ENCODE assay signal across 8 cellular contexts in genomic region chr22:49917997-49918910, GRCh38. TPM values are rescaled to one million over a fixed set of nuclear protein-coding genes. Genes with fewer than 3 reads are reported as not detected.
DNase-seq lines count a peak whose midpoint lies in the region; ATAC-seq and TF ChIP-seq lines count a peak whose summit lies in the region.

Gene ALG12, minus strand, starts transcription at chr22:49918438. Its CDS starts 4,673 bp downstream, at chr22:49913765.
Gene CRELD2, plus strand, starts transcription at chr22:49918634. Its CDS starts 136 bp downstream, at chr22:49918770.

- H3K36me3 Mint-ChIP-seq in GM23338 (ENCODE audit: low read depth): peaks cover 2% of the 10 kb centered on the region; the same call in 2 of the 3 replicates
- peaks cover 9% of the 10 kb centered on the region for H3K36me3 Mint-ChIP-seq in activated T-helper 17 cell treated with anti-CD3 and anti-CD28 coated beads, Interleukin-2, amount 50 U/mL, for 72 hours (ENCODE audit: low read depth)
- H3K36me3 Mint-ChIP-seq in naive thymus-derived CD8-positive, alpha-beta T cell: peaks cover 0 to 15% (median 0%) of the 10 kb centered on the region in 3 donors
- peaks cover 4 to 34% of the 10 kb centered on the region in 2 donors for H3K36me3 Mint-ChIP-seq in stimulated activated naive B cell treated with anti-CD40 and anti-IgM and Interleukin-4, amounts not matched to agents 10 μg/mL and 1 μg/mL and 100 μg/mL, for 72 hours

- H3F3A ChIP-seq in GM23338 (replicated peaks; ENCODE audit: low read depth): peaks cover 6% of the 10 kb centered on the region; the same call in 1 of the 2 replicates

- H3K79me2 ChIP-seq in GM23338 (replicated peaks; ENCODE audit: insufficient read depth) (peaks cover 17% of the 10 kb centered on the region), fibroblast of lung (ENCODE audit: control insufficient read depth, insufficient read depth, low read length) (peaks cover 6% of the 10 kb centered on the region)

- H3K9me3 ChIP-seq in fibroblast of lung (ENCODE audit: control insufficient read depth, insufficient read depth, low read depth, low read length): no peaks in the 10 kb centered on the region

- peak within 1 kb of the TSS; percentile 94 for H2AFZ ChIP-seq in GM23338
- H2AFZ ChIP-seq in fibroblast of lung (ENCODE audit: low read length): peak within 1 kb of the TSS; percentile 71

- no peak for TF ChIP-seq CTCF in GM23338 (conservative IDR thresholded peaks at IDR 0.05; ENCODE audit: low read depth in 2 of 2)
- no peak for TF ChIP-seq CTCF in RWPE1 (conservative IDR thresholded peaks at IDR 0.05; ENCODE audit: low read depth)
- no peak for TF ChIP-seq CTCF in fibroblast of lung (conservative IDR thresholded peaks at IDR 0.05 in 1 of 2, IDR thresholded peaks at IDR 0.05 in 1 of 2; ENCODE audit: low read depth in 1 of 2, low read length in 2 of 2)

- no peaks in the 10 kb centered on the region; the same call in 1 of the 2 replicates for H3K4me1 ChIP-seq in GM23338 (ENCODE audit: insufficient read depth)
- H3K4me1 ChIP-seq in fibroblast of lung (ENCODE audit: control insufficient read depth, extremely low read depth, insufficient read depth, low read length): peaks cover 5% of the 10 kb centered on the region

- CTCF ChIA-PET in RWPE1 (lab: Yijun Ruan, JAX): no interaction called here

- H3K4me1 Mint-ChIP-seq in GM23338: peaks cover 2% of the 10 kb centered on the region; the same call in 2 of the 3 replicates
- H3K4me1 Mint-ChIP-seq in activated T-helper 17 cell treated with anti-CD3 and anti-CD28 coated beads, Interleukin-2, amount 50 U/mL, for 72 hours: peaks cover 5% of the 10 kb centered on the region
- H3K4me1 Mint-ChIP-seq in naive thymus-derived CD8-positive, alpha-beta T cell: peaks cover 2 to 40% (median 31%) of the 10 kb centered on the region in 4 donors
- H3K4me1 Mint-ChIP-seq in stimulated activated naive B cell treated with anti-CD40 and anti-IgM and Interleukin-4, amounts not matched to agents 10 μg/mL and 1 μg/mL and 100 μg/mL, for 72 hours: peaks cover 20 to 33% of the 10 kb centered on the region in 2 donors

- H3K9ac ChIP-seq in fibroblast of lung (ENCODE audit: insufficient read depth, low read length): peak within 1 kb of the TSS; percentile 90

- peak within 1 kb of the TSS; percentile 85 for H3K4me3 Mint-ChIP-seq in GM23338
- H3K4me3 Mint-ChIP-seq in activated T-helper 17 cell treated with anti-CD3 and anti-CD28 coated beads, Interleukin-2, amount 50 U/mL, for 72 hours: peak within 1 kb of the TSS; percentile 81
- peak within 1 kb of the TSS; percentile 83 to 96 (median 88) for H3K4me3 Mint-ChIP-seq in naive thymus-derived CD8-positive, alpha-beta T cell
- H3K4me3 Mint-ChIP-seq in stimulated activated naive B cell treated with anti-CD40 and anti-IgM and Interleukin-4, amounts not matched to agents 10 μg/mL and 1 μg/mL and 100 μg/mL, for 72 hours: peak within 1 kb of the TSS; percentile 81 to 89

- H3K4me2 ChIP-seq in GM23338 (peak within 1 kb of the TSS; percentile 93), fibroblast of lung (ENCODE audit: extremely low read depth, insufficient read depth, low read length) (peak within 1 kb of the TSS; percentile 97)

- peak within 1 kb of the TSS; percentile 97 for H3K27ac ChIP-seq in GM23338 (ENCODE audit: low read depth)
- H3K27ac ChIP-seq in RWPE1: peak within 1 kb of the TSS; percentile 90
- H3K27ac ChIP-seq in fibroblast of lung (ENCODE audit: insufficient read depth, low read length): peak within 1 kb of the TSS; percentile 85

- H3K9me2 ChIP-seq in GM23338 (ENCODE audit: insufficient read depth): no peaks in the 10 kb centered on the region

- DNase-seq in EH (ENCODE audit: low read depth) (peak; percentile 97), GM23338 (ENCODE audit: low spot score) (peak; percentile 97), LHCN-M2 (ENCODE audit: low read depth) (peak; percentile 93), RWPE1 (ENCODE audit: low spot score) (peak; percentile 97), fibroblast of lung (ENCODE audit: low read depth in 2 of 2) (peak; percentile 96)
- DNase-seq in naive thymus-derived CD8-positive, alpha-beta T cell: peak; percentile 93 to 98 (median 96)
- DNase-seq in stimulated activated naive B cell treated with anti-CD40 and anti-IgM and Interleukin-4, amounts not matched to agents 10 μg/mL and 1 μg/mL and 100 μg/mL, for 72 hours: peak; percentile 95

- no peaks in the 10 kb centered on the region for H3K27me3 ChIP-seq in GM23338 (ENCODE audit: insufficient read depth)
- no peaks in the 10 kb centered on the region for H3K27me3 ChIP-seq in fibroblast of lung (ENCODE audit: control insufficient read depth, insufficient read depth, low read length)

- peak within 1 kb of the TSS; percentile 77; the same call in 1 of the 2 replicates for H3K27ac Mint-ChIP-seq in GM23338
- peak within 1 kb of the TSS; percentile 79 for H3K27ac Mint-ChIP-seq in activated T-helper 17 cell treated with anti-CD3 and anti-CD28 coated beads, Interleukin-2, amount 50 U/mL, for 72 hours
- peak within 1 kb of the TSS; percentile 57 to 95 (median 92) for H3K27ac Mint-ChIP-seq in naive thymus-derived CD8-positive, alpha-beta T cell
- peak within 1 kb of the TSS; percentile 94 for H3K27ac Mint-ChIP-seq in stimulated activated naive B cell treated with anti-CD40 and anti-IgM and Interleukin-4, amounts not matched to agents 10 μg/mL and 1 μg/mL and 100 μg/mL, for 72 hours

- no peaks in the 10 kb centered on the region for H3K9me3 Mint-ChIP-seq in GM23338
- no peaks in the 10 kb centered on the region for H3K9me3 Mint-ChIP-seq in activated T-helper 17 cell treated with anti-CD3 and anti-CD28 coated beads, Interleukin-2, amount 50 U/mL, for 72 hours
- no peaks in the 10 kb centered on the region for H3K9me3 Mint-ChIP-seq in naive thymus-derived CD8-positive, alpha-beta T cell
- no peaks in the 10 kb centered on the region for H3K9me3 Mint-ChIP-seq in stimulated activated naive B cell treated with anti-CD40 and anti-IgM and Interleukin-4, amounts not matched to agents 10 μg/mL and 1 μg/mL and 100 μg/mL, for 72 hours

- H3K4me3 ChIP-seq in GM23338 (peak within 1 kb of the TSS; percentile 87), fibroblast of lung (replicated peaks in 1 of 4; ENCODE audit: control extremely low read depth in 1 of 4, insufficient read depth in 1 of 4, low read depth in 3 of 4, low read length in 4 of 4) (peak within 1 kb of the TSS; percentile 69 to 89 (median 85))

- H4K20me1 ChIP-seq in GM23338 (replicated peaks; ENCODE audit: insufficient read depth) (no peaks in the 10 kb centered on the region; the same call in 1 of the 2 replicates), fibroblast of lung (ENCODE audit: control insufficient read depth, extremely low read depth, insufficient read depth, low read length) (no peaks in the 10 kb centered on the region)

- POLR2A ChIA-PET in RWPE1 (lab: Yijun Ruan, JAX; ENCODE audit: low non-redundant PET): no interaction called here
- POLR2A ChIA-PET in naive thymus-derived CD8-positive, alpha-beta T cell (lab: Charles Lee): interaction anchor here (0.6 to 1.3 kb wide), 10 partner anchors 14 to 150 kb away, joined by 3 to 5 read pairs (median 3); partner anchors contain the start of gene ZBED4

- ATAC-seq in GM23338: peak; percentile 93
- ATAC-seq in activated T-helper 17 cell treated with anti-CD3 and anti-CD28 coated beads, Interleukin-2, amount 50 U/mL, for 72 hours (replicated peaks): peak; percentile 98
- ATAC-seq in naive thymus-derived CD8-positive, alpha-beta T cell: peak; percentile 97 to 98
- peak; percentile 94 to 97 for ATAC-seq in stimulated activated naive B cell treated with anti-CD40 and anti-IgM and Interleukin-4, amounts not matched to agents 10 μg/mL and 1 μg/mL and 100 μg/mL, for 72 hours (replicated peaks)

- H3K36me3 ChIP-seq in GM23338 (ENCODE audit: insufficient read depth) (no peaks in the 10 kb centered on the region), fibroblast of lung (ENCODE audit: control insufficient read depth, insufficient read depth, low read length) (peaks cover 9% of the 10 kb centered on the region)

- peaks cover 9% of the 10 kb centered on the region for H3K27me3 Mint-ChIP-seq in GM23338 (ENCODE audit: insufficient read depth, low read depth, poor library complexity)
- H3K27me3 Mint-ChIP-seq in activated T-helper 17 cell treated with anti-CD3 and anti-CD28 coated beads, Interleukin-2, amount 50 U/mL, for 72 hours: no peaks in the 10 kb centered on the region
- no peaks in the 10 kb centered on the region for H3K27me3 Mint-ChIP-seq in naive thymus-derived CD8-positive, alpha-beta T cell
- no peaks in the 10 kb centered on the region for H3K27me3 Mint-ChIP-seq in stimulated activated naive B cell treated with anti-CD40 and anti-IgM and Interleukin-4, amounts not matched to agents 10 μg/mL and 1 μg/mL and 100 μg/mL, for 72 hours

RNA-seq across cellular contexts. Expression of gene ALG12, which starts in this region (rescaled TPM):
- 23.3 and 26.9 TPM in 2 replicates for total RNA-seq in GM23338 (2014; rRNA removed; shearing (Covaris generic))
- polyA plus RNA-seq in GM23338 (2016; fragmentation: Nextera tagmentation; extraction: Ambion mirVana): 18.7 and 21.8 TPM in 2 replicates
- total RNA-seq in LHCN-M2 (2014; rRNA removed): 18.1 and 19.4 TPM in 2 replicates
- 14.5 TPM for polyA plus RNA-seq in LHCN-M2 (2012)
- 10 to 100 TPM; 19.5 to 21.9 TPM for total RNA-seq in activated T-helper 17 cell treated with anti-CD3 and anti-CD28 coated beads, Interleukin-2, amount 50 U/mL, for 72 hours
- 19.0 and 21.3 TPM in 2 replicates for total RNA-seq in fibroblast of lung
- polyA plus RNA-seq in fibroblast of lung: 9.6 and 10.5 TPM in 2 replicates
- 16.4 and 16.8 TPM in 2 replicates for polyA plus RNA-seq in fibroblast of lung (2012)
- 18.8 and 19.1 TPM in 2 replicates for polyA minus RNA-seq in fibroblast of lung (ENCODE audit: low replicate concordance)
- total RNA-seq in naive thymus-derived CD8-positive, alpha-beta T cell: 10 to 100 TPM; 20.3 to 23.6 TPM
- polyA plus RNA-seq in naive thymus-derived CD8-positive, alpha-beta T cell: 10 to 100 TPM; 10.8 to 17.0 (median 16.9) TPM

RNA-seq across cellular contexts. Expression of gene CRELD2, which starts in this region (rescaled TPM):
- 34.4 and 35.7 TPM in 2 replicates for total RNA-seq in GM23338 (2014; rRNA removed; shearing (Covaris generic))
- polyA plus RNA-seq in GM23338 (2016; fragmentation: Nextera tagmentation; extraction: Ambion mirVana) (47.7 and 49.4 TPM in 2 replicates), fibroblast of lung (45.3 and 50.9 TPM in 2 replicates)
- total RNA-seq in LHCN-M2 (2014; rRNA removed) (71.1 and 91.8 TPM in 2 replicates), fibroblast of lung (41.3 and 56.6 TPM in 2 replicates)
- 54.1 TPM for polyA plus RNA-seq in LHCN-M2 (2012)
- total RNA-seq in activated T-helper 17 cell treated with anti-CD3 and anti-CD28 coated beads, Interleukin-2, amount 50 U/mL, for 72 hours: 10 to 100 TPM; 22.7 to 38.6 TPM
- 55.8 and 68.2 TPM in 2 replicates for polyA plus RNA-seq in fibroblast of lung (2012)
- 6.0 and 12.3 TPM in 2 replicates for polyA minus RNA-seq in fibroblast of lung (ENCODE audit: low replicate concordance)
- 10 to 100 TPM; 22.1 to 28.0 TPM for total RNA-seq in naive thymus-derived CD8-positive, alpha-beta T cell
- 10 to 100 TPM; 35.8 to 43.6 (median 37.0) TPM for polyA plus RNA-seq in naive thymus-derived CD8-positive, alpha-beta T cell

Comparison
In these comparisons a context has a peak if more than half of its experiments do, and no peak if none do; other contexts are left out.
1. Peak in every context shown above with its lines: DNase-seq, ATAC-seq, H3K4me3 ChIP-seq and H3K27ac ChIP-seq.